Comparison of ENCODE assay signal across 26 cellular contexts in the genomic region with DNA sequence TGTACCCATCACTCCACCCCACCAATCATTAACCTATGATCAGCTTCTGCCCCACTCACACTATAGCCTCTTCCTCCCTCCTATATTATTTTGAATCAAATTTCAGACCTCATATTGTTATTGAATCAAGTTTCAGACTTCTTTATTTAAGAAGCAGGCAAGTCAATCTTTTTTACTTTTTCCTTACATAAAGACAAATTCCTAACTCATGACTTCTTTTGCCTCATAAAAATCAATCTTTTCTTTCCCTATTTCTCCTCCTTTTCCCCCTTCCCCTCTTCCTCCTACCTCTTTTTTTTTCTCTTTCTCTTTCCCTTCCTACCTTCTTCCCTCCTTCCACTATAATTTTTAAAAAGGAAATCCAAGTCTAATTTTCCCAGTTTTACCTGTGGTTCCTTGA.
"Had no signal": no experiment of that assay in that cellular context is flagged by ENCODE, and none has a peak within 500 bp of the region (broad histone marks: within the 10 kb centered on the region; RNA-seq: fewer than 3 reads in every experiment).

No MANE protein-coding gene starts in this region.

- FAIRE-seq: colon, endometrium, endothelial cell of umbilical vein had no signal

- H3K27ac ChIP-seq: adrenal gland, epithelial cell of prostate, gastroesophageal sphincter had no signal

- ATAC-seq: activated CD4-positive, alpha-beta T cell treated with anti-CD3 and anti-CD28 coated beads for 36 hours; activated CD8-positive, alpha-beta memory T cell treated with anti-CD3 and anti-CD28 coated beads, Interleukin-2, amount 10 ng/mL, durations not matched to agents 7 days and 5 days; activated CD8-positive, alpha-beta T cell treated with anti-CD3 and anti-CD28 coated beads, Interleukin-2, amount 10 ng/mL, durations not matched to agents 7 days and 5 days; activated naive CD8-positive, alpha-beta T cell treated with anti-CD3 and anti-CD28 coated beads, Interleukin-2, amount 50 U/mL, for 24 hours; body of pancreas; gastroesophageal sphincter had no signal

- DNase-seq: activated CD4-positive, alpha-beta memory T cell treated with anti-CD3 and anti-CD28 coated beads for 36 hours; activated CD4-positive, alpha-beta T cell treated with anti-CD3 and anti-CD28 coated beads for 36 hours; activated CD4-positive, alpha-beta T cell treated with anti-CD3 and anti-CD28 coated beads, Interleukin-2, amount 10 ng/mL, durations not matched to agents 24 days and 14 days; activated CD4-positive, CD25-positive, alpha-beta regulatory T cell; activated CD4-positive, CD25-positive, alpha-beta regulatory T cell treated with anti-CD3 and anti-CD28 coated beads, Interleukin-2, amount 50 U/mL, for 72 hours; activated CD8-positive, alpha-beta memory T cell treated with anti-CD3 and anti-CD28 coated beads, Interleukin-2, amount 10 ng/mL, durations not matched to agents 7 days and 5 days; activated CD8-positive, alpha-beta memory T cell treated with anti-CD3 and anti-CD28 coated beads, Interleukin-2, amount 50 U/mL, for 4 hours; activated CD8-positive, alpha-beta T cell treated with anti-CD3 and anti-CD28 coated beads, Interleukin-2, amount 10 ng/mL, durations not matched to agents 7 days and 5 days; activated effector memory CD4-positive, alpha-beta T cell treated with anti-CD3 and anti-CD28 coated beads, Interleukin-2, amount 50 U/mL, for 16 hours; activated naive CD4-positive, alpha-beta T cell treated with anti-CD3 and anti-CD28 coated beads for 36 hours; activated naive CD8-positive, alpha-beta T cell treated with anti-CD3 and anti-CD28 coated beads for 36 hours; activated naive CD8-positive, alpha-beta T cell treated with anti-CD3 and anti-CD28 coated beads, Interleukin-2, amount 50 U/mL, for 24 hours; activated T-cell treated with anti-CD3 and anti-CD28 coated beads, Interleukin-2, amount 50 U/mL, for 1 hour; activated T-cell treated with anti-CD3 and anti-CD28 coated beads, Interleukin-2, amount 50 U/mL, for 48 hours; adrenal gland; aorta; body of pancreas; cortex of kidney; effector CD8-positive, alpha-beta T cell; esophagus squamous epithelium; T-helper 2 cell had no signal

- H3K27me3 ChIP-seq: adrenal gland, body of pancreas, esophagus squamous epithelium, gastroesophageal sphincter had no signal

- H3K36me3 ChIP-seq: adrenal gland, esophagus squamous epithelium, gastroesophageal sphincter had no signal

- H3K9me3 ChIP-seq: adrenal gland, body of pancreas, esophagus squamous epithelium, gastroesophageal sphincter had no signal

- H3K4me3 ChIP-seq: adrenal gland, body of pancreas, esophagus squamous epithelium, gastroesophageal sphincter had no signal
